Comparison of ENCODE assay signal across 1 cellular context in the genomic region with DNA sequence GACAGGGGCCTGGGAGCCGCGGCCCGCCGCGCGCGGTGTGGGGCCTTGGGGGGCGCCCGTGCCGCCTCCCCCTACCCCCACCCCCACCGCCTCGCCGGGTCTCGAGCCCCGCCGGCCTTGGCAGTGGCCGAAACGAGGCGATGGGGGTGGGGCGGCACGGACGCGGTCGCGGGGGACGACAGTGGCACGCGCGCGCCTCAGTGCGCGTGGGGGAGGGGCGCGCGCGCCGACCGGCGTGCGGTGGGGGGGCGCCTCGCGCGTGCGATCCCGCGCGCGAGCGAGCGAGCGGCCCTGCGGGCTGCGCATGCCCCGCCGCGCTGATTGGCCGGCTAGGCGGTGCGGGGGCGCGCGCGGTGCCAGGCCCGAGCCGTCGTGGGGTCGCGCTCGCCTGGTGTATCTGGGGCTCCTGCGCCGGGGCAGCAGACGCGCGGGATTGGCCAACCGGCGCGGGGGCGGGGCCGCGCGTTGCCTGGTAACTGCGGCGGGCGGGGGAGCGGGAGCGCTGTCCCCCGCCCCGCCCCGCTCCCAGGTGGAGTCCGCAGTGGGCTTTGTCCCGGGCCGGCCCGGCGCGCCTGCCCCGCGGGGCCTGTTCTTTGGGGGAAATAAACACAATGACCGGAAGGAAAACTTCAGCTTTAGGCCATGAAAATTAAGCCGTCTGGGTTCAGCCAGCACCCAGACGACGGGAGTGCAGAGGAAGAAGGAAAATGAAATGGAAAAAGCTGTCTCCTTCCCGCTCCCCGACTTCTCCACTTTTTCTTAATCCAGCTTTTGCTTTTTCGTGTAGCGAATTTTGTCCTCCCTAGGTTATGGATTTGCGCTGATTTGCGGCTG.
A peak's percentile ranks its signal among the peaks of the same experiment; 100 is the strongest.
TF ChIP-seq lines count a peak whose summit lies in the region.

No MANE protein-coding gene starts in this region.

TF ChIP-seq in A549, 52 proteins besides CTCF, POLR2A, EP300 and RAD21 (continued from another document):
- TF ChIP-seq, protein P1, sequence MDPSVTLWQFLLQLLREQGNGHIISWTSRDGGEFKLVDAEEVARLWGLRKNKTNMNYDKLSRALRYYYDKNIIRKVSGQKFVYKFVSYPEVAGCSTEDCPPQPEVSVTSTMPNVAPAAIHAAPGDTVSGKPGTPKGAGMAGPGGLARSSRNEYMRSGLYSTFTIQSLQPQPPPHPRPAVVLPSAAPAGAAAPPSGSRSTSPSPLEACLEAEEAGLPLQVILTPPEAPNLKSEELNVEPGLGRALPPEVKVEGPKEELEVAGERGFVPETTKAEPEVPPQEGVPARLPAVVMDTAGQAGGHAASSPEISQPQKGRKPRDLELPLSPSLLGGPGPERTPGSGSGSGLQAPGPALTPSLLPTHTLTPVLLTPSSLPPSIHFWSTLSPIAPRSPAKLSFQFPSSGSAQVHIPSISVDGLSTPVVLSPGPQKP (IDR thresholded peaks at IDR 0.05; ENCODE audit: low read depth, low read length): no peak
- TF ChIP-seq KDM1A (IDR thresholded peaks at IDR 0.05; ENCODE audit: low read depth) (no peak), ZFP36 (IDR thresholded peaks at IDR 0.05; ENCODE audit: borderline replicate concordance, partially characterized antibody) (no peak), CEBPB (IDR thresholded peaks at IDR 0.05) (no peak), ZNF302 (CRISPR knock-in tag; IDR thresholded peaks at IDR 0.05) (no peak), HOXB5 (CRISPR knock-in tag; IDR thresholded peaks at IDR 0.05) (peak; percentile 66; the same call in 1 of the 2 replicates), ESRRA (IDR thresholded peaks at IDR 0.05; ENCODE audit: borderline replicate concordance, low read length) (no peak), TFCP2L1 (CRISPR knock-in tag; IDR thresholded peaks at IDR 0.05) (no peak), EHF (CRISPR knock-in tag; IDR thresholded peaks at IDR 0.05) (no peak), RARB (CRISPR knock-in tag; IDR thresholded peaks at IDR 0.05) (no peak), SMC3 (IDR thresholded peaks at IDR 0.05) (0 out of 3 replicates have a peak, but pooled peaks have one; percentile 13), BHLHE40 (IDR thresholded peaks at IDR 0.05; ENCODE audit: low read depth, low read length) (0 out of 2 replicates have a peak, but pooled peaks have one; percentile 11), GATA3 (IDR thresholded peaks at IDR 0.05; ENCODE audit: borderline replicate concordance) (0 out of 2 replicates have a peak, but pooled peaks have one; percentile 13), HDAC2 (IDR thresholded peaks at IDR 0.05) (no peak), PHF8 (IDR thresholded peaks at IDR 0.05; ENCODE audit: borderline replicate concordance, low read depth) (peak; percentile 7; the same call in 1 of the 2 replicates), MAZ (IDR thresholded peaks at IDR 0.05; ENCODE audit: borderline replicate concordance, low read depth, low read length) (no peak), NR3C1 (IDR thresholded peaks at IDR 0.05) (no peak), KDM5A (IDR thresholded peaks at IDR 0.05) (no peak; the same call in 1 of the 2 replicates), CHD4 (IDR thresholded peaks at IDR 0.05; ENCODE audit: borderline replicate concordance) (no peak), RNF2 (IDR thresholded peaks at IDR 0.05; ENCODE audit: borderline replicate concordance, low read depth) (no peak), HOXA7 (CRISPR knock-in tag; IDR thresholded peaks at IDR 0.05) (no peak), JUN (IDR thresholded peaks at IDR 0.05) (peak in 1 of 2 experiments; percentile 65; a peak in 4 of 5 replicates), FOSL2 (IDR thresholded peaks at IDR 0.05) (no peak), FOSL2 (CRISPR knock-in tag; IDR thresholded peaks at IDR 0.05) (no peak), JUNB (IDR thresholded peaks at IDR 0.05) (no peak), CHD2 (IDR thresholded peaks at IDR 0.05; ENCODE audit: low read length, partially characterized antibody) (peak; percentile 16), MAFK (IDR thresholded peaks at IDR 0.05; ENCODE audit: partially characterized antibody) (no peak), RCOR1 (IDR thresholded peaks at IDR 0.05; ENCODE audit: low read depth, low read length) (no peak), RFX5 (IDR thresholded peaks at IDR 0.05) (peak; percentile 70; the same call in 1 of the 2 replicates), ZSCAN20 (CRISPR knock-in tag; IDR thresholded peaks at IDR 0.05) (no peak), TP53 (CRISPR knock-in tag; IDR thresholded peaks at IDR 0.05) (no peak), MYC (IDR thresholded peaks at IDR 0.05; ENCODE audit: borderline replicate concordance, low read length) (peak; percentile 83), SREBF2 (IDR thresholded peaks at IDR 0.05) (no peak), ZC3H11A (IDR thresholded peaks at IDR 0.05) (no peak)
- TF ChIP-seq, protein P2, sequence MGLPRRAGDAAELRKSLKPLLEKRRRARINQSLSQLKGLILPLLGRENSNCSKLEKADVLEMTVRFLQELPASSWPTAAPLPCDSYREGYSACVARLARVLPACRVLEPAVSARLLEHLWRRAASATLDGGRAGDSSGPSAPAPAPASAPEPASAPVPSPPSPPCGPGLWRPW (IDR thresholded peaks at IDR 0.05): no peak
- TF ChIP-seq, protein P3, sequence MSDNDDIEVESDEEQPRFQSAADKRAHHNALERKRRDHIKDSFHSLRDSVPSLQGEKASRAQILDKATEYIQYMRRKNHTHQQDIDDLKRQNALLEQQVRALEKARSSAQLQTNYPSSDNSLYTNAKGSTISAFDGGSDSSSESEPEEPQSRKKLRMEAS (IDR thresholded peaks at IDR 0.05): peak; percentile 40; the same call in 1 of the 2 replicates
- TF ChIP-seq, protein P4, sequence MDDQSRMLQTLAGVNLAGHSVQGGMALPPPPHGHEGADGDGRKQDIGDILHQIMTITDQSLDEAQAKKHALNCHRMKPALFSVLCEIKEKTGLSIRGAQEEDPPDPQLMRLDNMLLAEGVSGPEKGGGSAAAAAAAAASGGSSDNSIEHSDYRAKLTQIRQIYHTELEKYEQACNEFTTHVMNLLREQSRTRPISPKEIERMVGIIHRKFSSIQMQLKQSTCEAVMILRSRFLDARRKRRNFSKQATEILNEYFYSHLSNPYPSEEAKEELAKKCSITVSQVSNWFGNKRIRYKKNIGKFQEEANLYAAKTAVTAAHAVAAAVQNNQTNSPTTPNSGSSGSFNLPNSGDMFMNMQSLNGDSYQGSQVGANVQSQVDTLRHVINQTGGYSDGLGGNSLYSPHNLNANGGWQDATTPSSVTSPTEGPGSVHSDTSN (IDR thresholded peaks at IDR 0.05): no peak
- TF ChIP-seq, protein P5, sequence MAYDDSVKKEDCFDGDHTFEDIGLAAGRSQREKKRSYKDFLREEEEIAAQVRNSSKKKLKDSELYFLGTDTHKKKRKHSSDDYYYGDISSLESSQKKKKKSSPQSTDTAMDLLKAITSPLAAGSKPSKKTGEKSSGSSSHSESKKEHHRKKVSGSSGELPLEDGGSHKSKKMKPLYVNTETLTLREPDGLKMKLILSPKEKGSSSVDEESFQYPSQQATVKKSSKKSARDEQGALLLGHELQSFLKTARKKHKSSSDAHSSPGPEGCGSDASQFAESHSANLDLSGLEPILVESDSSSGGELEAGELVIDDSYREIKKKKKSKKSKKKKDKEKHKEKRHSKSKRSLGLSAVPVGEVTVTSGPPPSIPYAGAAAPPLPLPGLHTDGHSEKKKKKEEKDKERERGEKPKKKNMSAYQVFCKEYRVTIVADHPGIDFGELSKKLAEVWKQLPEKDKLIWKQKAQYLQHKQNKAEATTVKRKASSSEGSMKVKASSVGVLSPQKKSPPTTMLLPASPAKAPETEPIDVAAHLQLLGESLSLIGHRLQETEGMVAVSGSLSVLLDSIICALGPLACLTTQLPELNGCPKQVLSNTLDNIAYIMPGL (CRISPR knock-in tag; IDR thresholded peaks at IDR 0.05; ENCODE audit: borderline replicate concordance): no peak
- TF ChIP-seq, protein P6, sequence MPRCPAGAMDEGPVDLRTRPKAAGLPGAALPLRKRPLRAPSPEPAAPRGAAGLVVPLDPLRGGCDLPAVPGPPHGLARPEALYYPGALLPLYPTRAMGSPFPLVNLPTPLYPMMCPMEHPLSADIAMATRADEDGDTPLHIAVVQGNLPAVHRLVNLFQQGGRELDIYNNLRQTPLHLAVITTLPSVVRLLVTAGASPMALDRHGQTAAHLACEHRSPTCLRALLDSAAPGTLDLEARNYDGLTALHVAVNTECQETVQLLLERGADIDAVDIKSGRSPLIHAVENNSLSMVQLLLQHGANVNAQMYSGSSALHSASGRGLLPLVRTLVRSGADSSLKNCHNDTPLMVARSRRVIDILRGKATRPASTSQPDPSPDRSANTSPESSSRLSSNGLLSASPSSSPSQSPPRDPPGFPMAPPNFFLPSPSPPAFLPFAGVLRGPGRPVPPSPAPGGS (IDR thresholded peaks at IDR 0.05): peak; percentile 21; the same call in 1 of the 3 replicates
